In the genomic region with DNA sequence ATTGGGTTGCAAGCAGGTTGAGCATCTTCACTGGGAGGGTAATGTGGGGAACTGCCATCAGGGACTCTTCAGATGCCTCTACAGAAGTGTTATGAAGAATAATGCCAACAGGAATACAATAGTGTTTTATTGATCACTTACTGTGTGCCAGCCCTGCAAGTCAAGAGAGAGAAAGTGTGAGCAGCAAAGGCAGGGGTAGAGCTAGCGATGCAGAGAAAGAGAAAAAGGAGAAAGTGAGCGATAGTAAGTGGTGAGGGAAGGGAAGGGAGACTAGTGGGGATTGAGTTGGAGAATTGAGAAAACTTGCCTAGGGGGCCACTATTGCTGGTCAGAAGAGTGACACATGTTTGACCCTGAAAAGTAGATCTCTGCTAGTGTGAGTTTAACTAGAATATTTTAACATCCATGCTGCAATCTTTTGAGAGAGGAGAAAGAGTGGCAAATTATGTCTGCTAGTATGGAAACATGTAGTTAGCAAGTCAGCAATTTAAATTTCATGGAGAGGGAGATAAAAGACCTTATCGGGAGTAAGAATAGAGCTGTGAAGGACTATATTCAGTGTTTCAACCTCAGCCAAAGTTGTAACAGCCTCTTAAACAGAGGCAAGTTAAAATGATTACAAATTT, we compare ENCODE assay signal across 18 cellular contexts. TPM values are rescaled to one million over a fixed set of nuclear protein-coding genes. Genes with fewer than 3 reads are reported as not detected.
DNase-seq lines count a peak whose midpoint lies in the region; ATAC-seq, FAIRE-seq and TF ChIP-seq lines count a peak whose summit lies in the region.
"Had no signal": no experiment of that assay in that cellular context is flagged by ENCODE, and none has a peak within 500 bp of the region (broad histone marks: within the 10 kb centered on the region; RNA-seq: fewer than 3 reads in every experiment).

No MANE protein-coding gene starts in this region.

- no peak overlapping the region for H3K27ac ChIP-seq in HepG2 (ENCODE audit: extremely low read length, insufficient read depth, low read length)
- H3K27ac ChIP-seq in right lobe of liver, result no peak overlapping the region
- peak overlapping the region; percentile 93 for H3K27ac ChIP-seq in HUES64 (ENCODE audit: low read depth, low read length)
- H3K27ac ChIP-seq in endothelial cell of umbilical vein (ENCODE audit: insufficient read depth, low read depth, low read length), result no peak overlapping the region
- no peak overlapping the region for H3K27ac ChIP-seq in RWPE1
- H3K27ac ChIP-seq: gastroesophageal sphincter, WERI-Rb-1 had no signal

- H3K27me3 ChIP-seq in HepG2 (ENCODE audit: control insufficient read depth in 1 of 2, insufficient read depth in 2 of 2, low read length in 2 of 2) (no peaks in the 10 kb centered on the region), right lobe of liver (no peaks in the 10 kb centered on the region), HUES64 (ENCODE audit: insufficient read depth, low read length) (no peaks in the 10 kb centered on the region), endothelial cell of umbilical vein (ENCODE audit: control insufficient read depth in 2 of 2, insufficient read depth in 2 of 2, low read length in 2 of 2) (no peaks in the 10 kb centered on the region), MG63 (no peaks in the 10 kb centered on the region)
- H3K27me3 ChIP-seq: gastroesophageal sphincter had no signal

- dilution Hi-C loops in endothelial cell of umbilical vein (cut with MboI; ENCODE audit: extremely low pct_ligation_motif_present, low sequenced_read_pairs), result no loop called here

- intact Hi-C loops in HepG2 (cut with micrococcal nuclease; ENCODE audit: unreplicated experiment) (no loop called here), right lobe of liver (cut with DNase I) (no loop called here), endothelial cell of umbilical vein (cut with micrococcal nuclease) (no loop called here)

- POLR2A ChIA-PET in HepG2 (lab: Yijun Ruan, JAX), result interaction anchor here (1.3 kb wide), 1 partner anchor 11 kb away, joined by 4 read pairs; no protein-coding TSS in a partner anchor
- POLR2A ChIA-PET in endothelial cell of umbilical vein (lab: Charles Lee), result no interaction called here
- POLR2A ChIA-PET in RWPE1 (lab: Yijun Ruan, JAX; ENCODE audit: low non-redundant PET), result no interaction called here

- H3K9ac ChIP-seq in HepG2 (ENCODE audit: insufficient read depth, low read depth, low read length) (no peak overlapping the region), HUES64 (ENCODE audit: low read depth, low read length) (peak overlapping the region; percentile 6), endothelial cell of umbilical vein (replicated peaks; ENCODE audit: extremely low read depth, insufficient read depth, low read length) (no peak overlapping the region)

- CTCF ChIA-PET in HepG2 (lab: Yijun Ruan, JAX; ENCODE audit: low intra/inter-chr PET ratio, low total read pairs), result no interaction called here
- CTCF ChIA-PET in endothelial cell of umbilical vein (lab: Charles Lee), result interaction anchor here (0.6 to 2.7 kb wide), 5 partner anchors 10 to 1486 kb away, joined by 3 to 6 read pairs (median 3); no protein-coding TSS in a partner anchor
- CTCF ChIA-PET in RWPE1 (lab: Yijun Ruan, JAX), result no interaction called here

- no peaks in the 10 kb centered on the region for H3K9me1 ChIP-seq in endothelial cell of umbilical vein (replicated peaks; ENCODE audit: control insufficient read depth, extremely low read depth, insufficient read depth, low read length)

- H2AFZ ChIP-seq in HepG2 (ENCODE audit: low read length) (no peak overlapping the region), endothelial cell of umbilical vein (ENCODE audit: low read depth, low read length) (no peak overlapping the region)

- TF ChIP-seq CTCF in HepG2 (CRISPR knock-in tag; IDR thresholded peaks at IDR 0.05) (no peak), right lobe of liver (IDR thresholded peaks at IDR 0.05) (no peak), endothelial cell of umbilical vein (IDR thresholded peaks at IDR 0.05; ENCODE audit: extremely low read depth in 1 of 2, insufficient read depth in 1 of 2, low read depth in 1 of 2, low read length in 2 of 2) (no peak), RWPE1 (conservative IDR thresholded peaks at IDR 0.05; ENCODE audit: low read depth) (no peak)

- 0 out of 2 replicates have a peak, but pooled peaks cover 4% of the 10 kb centered on the region for H4K20me1 ChIP-seq in HepG2 (ENCODE audit: insufficient read depth, low read length)
- H4K20me1 ChIP-seq in endothelial cell of umbilical vein (replicated peaks; ENCODE audit: control insufficient read depth, extremely low read depth, insufficient read depth, low read length), result no peaks in the 10 kb centered on the region

- no peak for TF ChIP-seq POLR2A in HepG2 (IDR thresholded peaks at IDR 0.05; ENCODE audit: insufficient read depth in 1 of 2, low read depth in 2 of 2, low read length in 2 of 2)
- TF ChIP-seq POLR2A in right lobe of liver (IDR thresholded peaks at IDR 0.05), result no peak
- no peak for TF ChIP-seq POLR2A in endothelial cell of umbilical vein (IDR thresholded peaks at IDR 0.05; ENCODE audit: low read depth, low read length)

- no peak for ATAC-seq in HepG2
- ATAC-seq in right lobe of liver, result no peak
- ATAC-seq: gastroesophageal sphincter had no signal

- H3K4me1 ChIP-seq in HepG2 (ENCODE audit: insufficient read depth, low read length) (peaks cover 55% of the 10 kb centered on the region), right lobe of liver (peaks cover 0 to 17% (median 3%) of the 10 kb centered on the region in 4 donors), HUES64 (ENCODE audit: insufficient read depth, low read length) (peaks cover 68% of the 10 kb centered on the region), endothelial cell of umbilical vein (ENCODE audit: control insufficient read depth, extremely low read depth, insufficient read depth, low read length) (peaks cover 24% of the 10 kb centered on the region)

- H3K36me3 ChIP-seq in HepG2 (replicated peaks in 1 of 2; ENCODE audit: control insufficient read depth in 1 of 2, insufficient read depth in 2 of 2, low read length in 2 of 2), result peaks cover 0 to 13% of the 10 kb centered on the region in 2 experiments; a peak in 3 of 5 replicates
- H3K36me3 ChIP-seq in right lobe of liver, result no peaks in the 10 kb centered on the region
- H3K36me3 ChIP-seq in HUES64 (ENCODE audit: insufficient read depth, low read length), result 0 out of 2 replicates have a peak, but pooled peaks cover 2% of the 10 kb centered on the region
- H3K36me3 ChIP-seq in endothelial cell of umbilical vein (ENCODE audit: control insufficient read depth in 2 of 2, extremely low read depth in 1 of 2, insufficient read depth in 2 of 2, low read length in 2 of 2), result no peaks in the 10 kb centered on the region
- H3K36me3 ChIP-seq in MG63, result no peaks in the 10 kb centered on the region
- H3K36me3 ChIP-seq: WERI-Rb-1 had no signal

- TF ChIP-seq EP300 in HepG2 (IDR thresholded peaks at IDR 0.05; ENCODE audit: low read depth in 2 of 2, low read length in 2 of 2), result no peak
- TF ChIP-seq EP300 in HepG2 (CRISPR knock-in tag; IDR thresholded peaks at IDR 0.05; ENCODE audit: borderline replicate concordance), result no peak

- H3K4me2 ChIP-seq in HepG2 (ENCODE audit: low read depth, low read length) (no peak overlapping the region), endothelial cell of umbilical vein (ENCODE audit: insufficient read depth, low read length) (peak overlapping the region; percentile 57)

- WGBS in HepG2 (ENCODE audit: low lambda C conversion rate), result 95% methylated on average over 3 of the region's 3 CpGs
- 70% methylated on average over 3 of the region's 3 CpGs for WGBS in right lobe of liver (ENCODE audit: insufficient coverage, low coverage, low lambda C conversion rate, missing lambda C conversion rate)
- 55% methylated on average over 3 of the region's 3 CpGs for WGBS in HUES64

- no peak overlapping the region for H3K4me3 ChIP-seq in HepG2 (replicated peaks in 1 of 3; ENCODE audit: insufficient read depth in 1 of 3, low read depth in 2 of 3, low read length in 3 of 3)
- H3K4me3 ChIP-seq in right lobe of liver, result no peak overlapping the region
- 0 out of 2 replicates have a peak overlapping the region, but pooled peaks have one; percentile 2 for H3K4me3 ChIP-seq in HUES64 (ENCODE audit: low read length)
- H3K4me3 ChIP-seq in endothelial cell of umbilical vein (replicated peaks in 1 of 3; ENCODE audit: insufficient read depth in 1 of 3, low read depth in 1 of 3, low read length in 3 of 3), result no peak overlapping the region
- H3K4me3 ChIP-seq in MG63, result no peak overlapping the region
- H3K4me3 ChIP-seq: gastroesophageal sphincter had no signal

- BruUV-seq in HepG2 (replicated peaks; lab: Mats Ljungman, UMichigan) (no TSS peak), endothelial cell of umbilical vein (replicated peaks; lab: Mats Ljungman, UMichigan) (no TSS peak)

- FAIRE-seq in HepG2 (lab: Jason Lieb, UNC) (no peak), endothelial cell of umbilical vein (lab: Jason Lieb, UNC) (no peak), RCC 7860 (lab: Jason Lieb, UNC) (no peak)

- peaks cover 53% of the 10 kb centered on the region for H3K79me2 ChIP-seq in HepG2 (ENCODE audit: insufficient read depth, low read length)
- H3K79me2 ChIP-seq in endothelial cell of umbilical vein (ENCODE audit: control insufficient read depth, insufficient read depth, low read length), result peaks cover 47% of the 10 kb centered on the region

- H3K9me3 ChIP-seq in HepG2 (ENCODE audit: low read length) (no peaks in the 10 kb centered on the region), right lobe of liver (no peaks in the 10 kb centered on the region), HUES64 (ENCODE audit: insufficient read depth, low read depth, low read length) (no peaks in the 10 kb centered on the region), endothelial cell of umbilical vein (replicated peaks; ENCODE audit: control insufficient read depth, insufficient read depth, low read length) (no peaks in the 10 kb centered on the region), MG63 (no peaks in the 10 kb centered on the region)
- H3K9me3 ChIP-seq: gastroesophageal sphincter had no signal

- no peak for DNase-seq in HepG2 (ENCODE audit: low spot score)
- no peak for DNase-seq in right lobe of liver
- DNase-seq in endothelial cell of umbilical vein (ENCODE audit: low read depth, low spot score), result no peak
- DNase-seq in GF-D8 (lab: John Stamatoyannopoulos, UW), result no peak
- no peak for DNase-seq in RCC 7860 (ENCODE audit: low spot score)
- no peak for DNase-seq in RWPE1 (ENCODE audit: low spot score)
- DNase-seq in MG63, result no peak
- DNase-seq: activated CD8-positive, alpha-beta memory T cell treated with anti-CD3 and anti-CD28 coated beads, Interleukin-2, amount 10 ng/mL, durations not matched to agents 7 days and 5 days; activated naive CD4-positive, alpha-beta T cell treated with anti-CD3 and anti-CD28 coated beads, Interleukin-2, amount 10 ng/mL, durations not matched to agents 7 days and 5 days; caudate nucleus; DMS 273 treated with DMSO at 0.1 percent for 48 hours; GOT3; NCI-H82; stimulated activated CD4-positive, alpha-beta T cell treated with anti-CD3 and anti-CD28 coated beads, Interleukin-1b, Interleukin-23, amount 100 ng/mL, for 48 hours; stimulated activated CD8-positive, alpha-beta memory T cell treated with anti-CD3 and anti-CD28 coated beads, Interleukin-4, amount 100 ng/mL, for 48 hours; WERI-Rb-1 had no signal

- in situ Hi-C loops in HepG2 (cut with HindIII; ENCODE audit: extremely low pct_ligation_motif_present, low pct_unique_long_range_greater_than_20kb), result no loop called here

- TF ChIP-seq RAD21 in HepG2 (CRISPR knock-in tag; IDR thresholded peaks at IDR 0.05), result no peak

RNA-seq across cellular contexts. Expression of a gene that starts 12.2 kb away (rescaled TPM):
- total RNA-seq in HepG2 (2016; rRNA removed; fragmentation: Illumina TruSeq; extraction: Trizol) (15.9 and 19.6 TPM in 2 replicates), right lobe of liver (10 to 100 TPM; 23.8 to 39.6 (median 34.9) TPM), endothelial cell of umbilical vein (80.7 and 106 TPM in 2 replicates)
- total RNA-seq in HepG2 (2016; cell fraction: cytosol; rRNA removed; fragmentation: Illumina TruSeq; extraction: Trizol; ENCODE audit: low read depth), result 65.4 and 76.1 TPM in 2 replicates
- 14.5 and 14.6 TPM in 2 replicates for total RNA-seq in HepG2 (2016; cell fraction: insoluble cytoplasmic fraction; rRNA removed; fragmentation: Illumina TruSeq; extraction: Trizol)
- total RNA-seq in HepG2 (2016; cell fraction: membrane; rRNA removed; fragmentation: Illumina TruSeq; extraction: Trizol), result 51.6 and 53.5 TPM in 2 replicates
- 25.2 and 33.9 TPM in 2 replicates for total RNA-seq in HepG2 (2016; cell fraction: nucleus; rRNA removed; fragmentation: Illumina TruSeq; extraction: Trizol)
- polyA plus RNA-seq in HepG2 (2011; rRNA removed) (13.8 and 15.5 TPM in 2 replicates), endothelial cell of umbilical vein (18.6 and 26.2 TPM in 2 replicates)
- polyA plus RNA-seq in HepG2 (2011; cell fraction: cytosol; rRNA removed), result 7.7 and 8.8 TPM in 2 replicates
- polyA plus RNA-seq in HepG2 (2011; cell fraction: nucleus; rRNA removed), result 33.4 and 42.0 TPM in 2 replicates
- polyA plus RNA-seq in HepG2 (2012), result 13.2 and 14.7 TPM in 2 replicates
- polyA plus RNA-seq in HepG2 (2016; cell fraction: cytosol; fragmentation: Illumina TruSeq; extraction: Trizol; ENCODE audit: low read depth), result 1.8 TPM in 2 replicates
- 10.9 and 12.7 TPM in 2 replicates for polyA plus RNA-seq in HepG2 (2016; cell fraction: insoluble cytoplasmic fraction; fragmentation: Illumina TruSeq; extraction: Trizol; ENCODE audit: low read depth)
- polyA plus RNA-seq in HepG2 (2016; cell fraction: membrane; fragmentation: Illumina TruSeq; extraction: Trizol; ENCODE audit: low read depth), result 1.7 and 2.9 TPM in 2 replicates
- polyA plus RNA-seq in HepG2 (2016; cell fraction: nucleus; fragmentation: Illumina TruSeq; extraction: Trizol; ENCODE audit: insufficient read depth, low read depth), result 16.5 and 19.7 TPM in 2 replicates
- 65.4 and 78.4 TPM in 2 replicates for polyA minus RNA-seq in HepG2 (2011; rRNA and poly(A)+ RNA removed; ENCODE audit: low replicate concordance)
- 32.3 and 37.4 TPM in 2 replicates for polyA minus RNA-seq in HepG2 (2011; cell fraction: cytosol; rRNA and poly(A)+ RNA removed)
- polyA minus RNA-seq in HepG2 (2011; cell fraction: nucleus; rRNA and poly(A)+ RNA removed), result 92.7 and 94.2 TPM in 2 replicates
- polyA plus RNA-seq in HUES64 (2013, experiment 1 of 2), result 24.0 TPM
- 26.2 TPM for polyA plus RNA-seq in HUES64 (2013, experiment 2 of 2)
- 29.9 and 34.0 TPM in 2 replicates for polyA plus RNA-seq in endothelial cell of umbilical vein (2011; cell fraction: cytosol; rRNA removed)
- 74.4 and 112 TPM in 2 replicates for polyA plus RNA-seq in endothelial cell of umbilical vein (2011; cell fraction: nucleus; rRNA removed)
- 31.7 and 34.1 TPM in 2 replicates for polyA plus RNA-seq in endothelial cell of umbilical vein (2012)
- polyA minus RNA-seq in endothelial cell of umbilical vein, result 94.9 and 108 TPM in 2 replicates
- polyA minus RNA-seq in endothelial cell of umbilical vein (2011; cell fraction: cytosol; rRNA and poly(A)+ RNA removed), result 24.1 TPM
- 154 and 179 TPM in 2 replicates for polyA minus RNA-seq in endothelial cell of umbilical vein (2011; cell fraction: nucleus; rRNA and poly(A)+ RNA removed)
- total RNA-seq in MG63 (2014; rRNA removed; shearing (Covaris generic); ENCODE audit: low replicate concordance), result 0.47 and 1.1 TPM in 2 replicates

RNA-seq across cellular contexts. Expression of a gene that starts 54.8 kb away (rescaled TPM):
- total RNA-seq in HepG2 (2016; rRNA removed; fragmentation: Illumina TruSeq; extraction: Trizol), result not detected in 2 replicates
- total RNA-seq in HepG2 (2016; cell fraction: cytosol; rRNA removed; fragmentation: Illumina TruSeq; extraction: Trizol; ENCODE audit: low read depth), result 0.44 TPM in 1 of 2 replicates, not detected in the other
- not detected in 2 replicates for total RNA-seq in HepG2 (2016; cell fraction: insoluble cytoplasmic fraction; rRNA removed; fragmentation: Illumina TruSeq; extraction: Trizol)
- 0.40 TPM in 1 of 2 replicates, not detected in the other for total RNA-seq in HepG2 (2016; cell fraction: membrane; rRNA removed; fragmentation: Illumina TruSeq; extraction: Trizol)
- not detected in 2 replicates for total RNA-seq in HepG2 (2016; cell fraction: nucleus; rRNA removed; fragmentation: Illumina TruSeq; extraction: Trizol)
- polyA plus RNA-seq in HepG2 (2011; rRNA removed), result 0.25 and 0.63 TPM in 2 replicates
- 0.12 and 0.15 TPM in 2 replicates for polyA plus RNA-seq in HepG2 (2011; cell fraction: cytosol; rRNA removed)
- not detected in 2 replicates for polyA plus RNA-seq in HepG2 (2011; cell fraction: nucleus; rRNA removed)
- 0.19 TPM in 1 of 2 replicates, not detected in the other for polyA plus RNA-seq in HepG2 (2012)
- 0.60 and 0.75 TPM in 2 replicates for polyA plus RNA-seq in HepG2 (2016; cell fraction: cytosol; fragmentation: Illumina TruSeq; extraction: Trizol; ENCODE audit: low read depth)
- not detected in 2 replicates for polyA plus RNA-seq in HepG2 (2016; cell fraction: insoluble cytoplasmic fraction; fragmentation: Illumina TruSeq; extraction: Trizol; ENCODE audit: low read depth)
- polyA plus RNA-seq in HepG2 (2016; cell fraction: membrane; fragmentation: Illumina TruSeq; extraction: Trizol; ENCODE audit: low read depth), result 0.40 and 0.87 TPM in 2 replicates
- polyA plus RNA-seq in HepG2 (2016; cell fraction: nucleus; fragmentation: Illumina TruSeq; extraction: Trizol; ENCODE audit: insufficient read depth, low read depth), result not detected in 2 replicates
- 1.2 TPM in 1 of 2 replicates, not detected in the other for polyA minus RNA-seq in HepG2 (2011; rRNA and poly(A)+ RNA removed; ENCODE audit: low replicate concordance)
- not detected in 2 replicates for polyA minus RNA-seq in HepG2 (2011; cell fraction: cytosol; rRNA and poly(A)+ RNA removed)
- not detected in 2 replicates for polyA minus RNA-seq in HepG2 (2011; cell fraction: nucleus; rRNA and poly(A)+ RNA removed)
- total RNA-seq in right lobe of liver, result under 1 TPM in 1 of 6 experiments, not detected in 5; 0.66 TPM
- polyA plus RNA-seq in HUES64 (2013, experiment 1 of 2), result 1.3 TPM
- 2.2 TPM for polyA plus RNA-seq in HUES64 (2013, experiment 2 of 2)
- 0.66 TPM in 1 of 2 replicates, not detected in the other for total RNA-seq in endothelial cell of umbilical vein
- not detected in 2 replicates for polyA plus RNA-seq in endothelial cell of umbilical vein
- 0.21 and 0.32 TPM in 2 replicates for polyA plus RNA-seq in endothelial cell of umbilical vein (2011; cell fraction: cytosol; rRNA removed)
- polyA plus RNA-seq in endothelial cell of umbilical vein (2011; cell fraction: nucleus; rRNA removed), result 0.10 and 0.45 TPM in 2 replicates
- not detected in 2 replicates for polyA plus RNA-seq in endothelial cell of umbilical vein (2012)
- not detected in 2 replicates for polyA minus RNA-seq in endothelial cell of umbilical vein
- polyA minus RNA-seq in endothelial cell of umbilical vein (2011; cell fraction: cytosol; rRNA and poly(A)+ RNA removed), result not detected
- not detected in 2 replicates for polyA minus RNA-seq in endothelial cell of umbilical vein (2011; cell fraction: nucleus; rRNA and poly(A)+ RNA removed)
- 0.32 and 0.49 TPM in 2 replicates for total RNA-seq in MG63 (2014; rRNA removed; shearing (Covaris generic); ENCODE audit: low replicate concordance)
- total RNA-seq: activated CD8-positive, alpha-beta memory T cell treated with anti-CD3 and anti-CD28 coated beads, Interleukin-2, amount 10 ng/mL, durations not matched to agents 7 days and 5 days; gastroesophageal sphincter had no signal
